ENCODE assay signal across 20 cellular contexts in the genomic region with DNA sequence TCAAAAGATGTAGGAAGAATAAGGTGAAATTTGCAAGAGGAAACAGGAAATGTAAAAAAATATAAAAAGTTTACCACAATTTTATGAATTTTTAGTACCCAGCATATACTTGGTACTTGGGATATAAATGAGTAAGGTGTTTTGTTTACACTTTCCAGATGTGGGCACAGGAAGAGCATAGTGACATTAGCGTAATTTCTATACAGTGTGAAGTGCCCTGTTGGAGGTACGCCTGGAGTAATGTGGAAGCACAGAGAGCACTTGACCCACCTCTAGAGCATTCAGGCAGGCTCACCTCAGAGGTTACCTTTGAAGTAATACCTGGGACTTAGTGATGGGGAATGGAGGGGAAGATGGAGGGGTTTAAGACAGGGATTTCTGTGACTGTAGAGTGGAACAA.
DNase-seq lines count a peak whose midpoint lies in the region; ATAC-seq and TF ChIP-seq lines count a peak whose summit lies in the region.
"Had no signal": no experiment of that assay in that cellular context is flagged by ENCODE, and none has a peak within 500 bp of the region (broad histone marks: within the 10 kb centered on the region; RNA-seq: fewer than 3 reads in every experiment).

No MANE protein-coding gene starts in this region.

- no peak overlapping the region for H3K4me3 Mint-ChIP-seq in CD4-positive, alpha-beta T cell
- peak overlapping the region in 4 of 10 donors; percentile 11 to 61 (median 34) for H3K4me3 Mint-ChIP-seq in naive thymus-derived CD4-positive, alpha-beta T cell
- H3K4me3 Mint-ChIP-seq: activated CD4-positive, alpha-beta T cell treated with anti-CD3 and anti-CD28 coated beads, Interleukin-2, amount 10 ng/mL, durations not matched to agents 24 days and 14 days had no signal

- CTCF ChIA-PET in CD4-positive, alpha-beta T cell (lab: Charles Lee), result no interaction called here
- CTCF ChIA-PET in naive thymus-derived CD4-positive, alpha-beta T cell (lab: Charles Lee), result no interaction called here

- TF ChIP-seq EP300 in suprapubic skin (IDR thresholded peaks at IDR 0.05), result no peak

- peaks cover 0 to under 1% of the 10 kb centered on the region in 2 donors for H3K36me3 ChIP-seq in ascending aorta
- H3K36me3 ChIP-seq in naive thymus-derived CD4-positive, alpha-beta T cell (ENCODE audit: control insufficient read depth in 2 of 3, insufficient read depth in 3 of 3, low read length in 3 of 3), result no peaks in the 10 kb centered on the region
- H3K36me3 ChIP-seq in heart left ventricle, result no peaks in the 10 kb centered on the region
- H3K36me3 ChIP-seq in suprapubic skin, result no peaks in the 10 kb centered on the region
- H3K36me3 ChIP-seq: adrenal gland, ovary, sigmoid colon, SJSA1 had no signal

- H3K36me3 Mint-ChIP-seq in CD4-positive, alpha-beta T cell (ENCODE audit: low read depth), result peaks cover 13% of the 10 kb centered on the region
- peaks cover 0 to 16% (median 7%) of the 10 kb centered on the region in 5 donors for H3K36me3 Mint-ChIP-seq in naive thymus-derived CD4-positive, alpha-beta T cell

- no peaks in the 10 kb centered on the region for H3K27me3 Mint-ChIP-seq in CD4-positive, alpha-beta T cell
- no peaks in the 10 kb centered on the region for H3K27me3 Mint-ChIP-seq in naive thymus-derived CD4-positive, alpha-beta T cell
- H3K27me3 Mint-ChIP-seq: activated CD4-positive, alpha-beta T cell treated with anti-CD3 and anti-CD28 coated beads, Interleukin-2, amount 10 ng/mL, durations not matched to agents 24 days and 14 days had no signal

- DNase-seq in CD4-positive, alpha-beta T cell, result no peak
- DNase-seq in DMS53 treated with DMSO at 0.1 percent for 48 hours (lab: John Stamatoyannopoulos, UW; ENCODE audit: unreplicated experiment), result peak; percentile 48
- no peak for DNase-seq in ascending aorta (ENCODE audit: low spot score in 2 of 2)
- DNase-seq in naive thymus-derived CD4-positive, alpha-beta T cell, result no peak
- no peak for DNase-seq in heart left ventricle
- no peak for DNase-seq in suprapubic skin (ENCODE audit: low spot score in 2 of 2)
- DNase-seq: activated CD4-positive, alpha-beta T cell treated with anti-CD3 and anti-CD28 coated beads, Interleukin-2, amount 10 ng/mL, durations not matched to agents 24 days and 14 days; activated T-cell treated with anti-CD3 and anti-CD28 coated beads, Interleukin-2, amount 50 U/mL, for 1 hour; adrenal gland; central memory CD4-positive, alpha-beta T cell; left cardiac atrium; NCI-H69; ovary; PC-3; sigmoid colon; stimulated activated CD4-positive, alpha-beta T cell treated with anti-CD3 and anti-CD28 coated beads, Interleukin-2, amount 100 ng/mL, for 48 hours had no signal

- TF ChIP-seq POLR2A in heart left ventricle (IDR thresholded peaks at IDR 0.05) (no peak), suprapubic skin (IDR thresholded peaks at IDR 0.05) (no peak)

- no peak overlapping the region for H3K27ac ChIP-seq in CD4-positive, alpha-beta T cell (ENCODE audit: low read depth, low read length)
- H3K27ac ChIP-seq in ascending aorta (peak overlapping the region; percentile 15 to 20), heart left ventricle (no peak overlapping the region), suprapubic skin (no peak overlapping the region)
- no peak overlapping the region for H3K27ac ChIP-seq in naive thymus-derived CD4-positive, alpha-beta T cell (ENCODE audit: low read depth, low read length)
- H3K27ac ChIP-seq: ovary, sigmoid colon had no signal

- H3K27me3 ChIP-seq in CD4-positive, alpha-beta T cell (ENCODE audit: control insufficient read depth, insufficient read depth, low read length), result no peaks in the 10 kb centered on the region
- no peaks in the 10 kb centered on the region for H3K27me3 ChIP-seq in ascending aorta
- no peaks in the 10 kb centered on the region for H3K27me3 ChIP-seq in naive thymus-derived CD4-positive, alpha-beta T cell (ENCODE audit: control insufficient read depth in 2 of 2, insufficient read depth in 2 of 2, low read length in 2 of 2)
- H3K27me3 ChIP-seq in heart left ventricle, result no peaks in the 10 kb centered on the region
- H3K27me3 ChIP-seq in suprapubic skin, result no peaks in the 10 kb centered on the region
- H3K27me3 ChIP-seq: adrenal gland, ovary, sigmoid colon, SJSA1 had no signal

- peak overlapping the region; percentile 1 for H3K27ac Mint-ChIP-seq in CD4-positive, alpha-beta T cell
- H3K27ac Mint-ChIP-seq in naive thymus-derived CD4-positive, alpha-beta T cell, result peak overlapping the region in 5 of 9 donors; percentile 0 to 82 (median 47)
- H3K27ac Mint-ChIP-seq: activated CD4-positive, alpha-beta T cell treated with anti-CD3 and anti-CD28 coated beads, Interleukin-2, amount 10 ng/mL, durations not matched to agents 24 days and 14 days had no signal

- POLR2A ChIA-PET in CD4-positive, alpha-beta T cell (lab: Charles Lee), result no interaction called here
- POLR2A ChIA-PET in naive thymus-derived CD4-positive, alpha-beta T cell (lab: Charles Lee), result no interaction called here

- TF ChIP-seq CTCF in CD4-positive, alpha-beta T cell (IDR thresholded peaks at IDR 0.05), result no peak
- TF ChIP-seq CTCF in ascending aorta (IDR thresholded peaks at IDR 0.05), result no peak
- TF ChIP-seq CTCF in heart left ventricle (IDR thresholded peaks at IDR 0.05), result no peak
- no peak for TF ChIP-seq CTCF in suprapubic skin (IDR thresholded peaks at IDR 0.05)

- intact Hi-C loops in CD4-positive, alpha-beta T cell (cut with DNase I, micrococcal nuclease), result no loop called here
- intact Hi-C loops in ascending aorta (cut with DNase I), result no loop called here
- intact Hi-C loops in naive thymus-derived CD4-positive, alpha-beta T cell (cut with micrococcal nuclease), result no loop called here
- intact Hi-C loops in heart left ventricle (cut with DNase I), result no loop called here

- no peak overlapping the region for H3K4me3 ChIP-seq in ascending aorta
- H3K4me3 ChIP-seq in naive thymus-derived CD4-positive, alpha-beta T cell (ENCODE audit: low read length), result no peak overlapping the region
- H3K4me3 ChIP-seq in heart left ventricle, result no peak overlapping the region
- no peak overlapping the region for H3K4me3 ChIP-seq in suprapubic skin
- H3K4me3 ChIP-seq: adrenal gland, K562, ovary, sigmoid colon, SJSA1 had no signal

- WGBS in heart left ventricle, 4 donors, result 96 to 98% (median 97%) methylated on average over 2 of the region's 2 CpGs
- 94% methylated on average over 2 of the region's 2 CpGs for WGBS in suprapubic skin

- H3K9me3 Mint-ChIP-seq in CD4-positive, alpha-beta T cell, result no peaks in the 10 kb centered on the region
- peaks cover 0 to 4% (median under 1%) of the 10 kb centered on the region in 11 donors for H3K9me3 Mint-ChIP-seq in naive thymus-derived CD4-positive, alpha-beta T cell
- H3K9me3 Mint-ChIP-seq: activated CD4-positive, alpha-beta T cell treated with anti-CD3 and anti-CD28 coated beads, Interleukin-2, amount 10 ng/mL, durations not matched to agents 24 days and 14 days had no signal

- H3K4me1 ChIP-seq in ascending aorta (peaks cover 0 to 8% of the 10 kb centered on the region in 2 donors), heart left ventricle (peaks cover 0 to 14% (median 5%) of the 10 kb centered on the region in 12 donors), suprapubic skin (peaks cover 13% of the 10 kb centered on the region)
- H3K4me1 ChIP-seq in naive thymus-derived CD4-positive, alpha-beta T cell (ENCODE audit: control insufficient read depth in 2 of 2, insufficient read depth in 2 of 2, low read length in 2 of 2), result no peaks in the 10 kb centered on the region

- no peaks in the 10 kb centered on the region for H3K9me3 ChIP-seq in CD4-positive, alpha-beta T cell (ENCODE audit: control insufficient read depth, low read length)
- H3K9me3 ChIP-seq in ascending aorta (no peaks in the 10 kb centered on the region), heart left ventricle (no peaks in the 10 kb centered on the region), suprapubic skin (no peaks in the 10 kb centered on the region)
- no peaks in the 10 kb centered on the region for H3K9me3 ChIP-seq in naive thymus-derived CD4-positive, alpha-beta T cell (ENCODE audit: control insufficient read depth in 2 of 3, low read length in 3 of 3)
- H3K9me3 ChIP-seq: adrenal gland, ovary, sigmoid colon, SJSA1 had no signal

- H3K4me1 Mint-ChIP-seq in CD4-positive, alpha-beta T cell (ENCODE audit: low read depth), result peaks cover 38% of the 10 kb centered on the region
- H3K4me1 Mint-ChIP-seq in naive thymus-derived CD4-positive, alpha-beta T cell, result peaks cover 16 to 52% (median 41%) of the 10 kb centered on the region in 7 donors

- no peak for ATAC-seq in CD4-positive, alpha-beta T cell (ENCODE audit: poor library complexity)
- no peak for ATAC-seq in naive thymus-derived CD4-positive, alpha-beta T cell
- ATAC-seq in heart left ventricle (no peak), HG02981 (IDR thresholded peaks at IDR 0.05; ENCODE audit: unreplicated experiment) (no peak), HG03342 (IDR thresholded peaks at IDR 0.05; ENCODE audit: unreplicated experiment) (no peak)
- ATAC-seq: K562, left cardiac atrium, PC-3 had no signal

Comparison
In these comparisons a context has a peak if more than half of its experiments do, and no peak if none do; other contexts are left out.
1. H3K27ac ChIP-seq: peak in ascending aorta (2 of 2); none in CD4-positive, alpha-beta T cell (single experiment), naive thymus-derived CD4-positive, alpha-beta T cell (single experiment), heart left ventricle (0 of 12) and suprapubic skin (single experiment).